In genomic region chr20:30378317-30378716, GRCh38 we compare ENCODE assay signal across 7 cellular contexts.
DNase-seq lines count a peak whose midpoint lies in the region; ATAC-seq and TF ChIP-seq lines count a peak whose summit lies in the region.
"Not testable (repeated sequence)": the region's sequence is repeated elsewhere in the genome, so short reads cannot be mapped to it uniquely, and the experiment has no call there.

No MANE protein-coding gene starts in this region.

- not testable (repeated sequence) for H2BK120ac ChIP-seq in IMR-90 (ENCODE audit: low read depth, low read length)

- H3K56ac ChIP-seq in IMR-90 (ENCODE audit: extremely low read depth, insufficient read depth, low read length): not testable (repeated sequence)

- intact Hi-C loops in CD4-positive, alpha-beta memory T cell (cut with micrococcal nuclease); IMR-90 (cut with micrococcal nuclease); activated CD8-positive, alpha-beta T cell treated with anti-CD3 and anti-CD28 coated beads for 36 hours (cut with micrococcal nuclease): not testable (repeated sequence)

- H4K20me1 ChIP-seq in IMR-90 (ENCODE audit: insufficient read depth, low read length); SK-N-SH (ENCODE audit: insufficient read depth): not testable (repeated sequence)

- H3K79me2 ChIP-seq in SK-N-SH (ENCODE audit: insufficient read depth): peaks cover 25% of the 10 kb centered on the region

- not testable (repeated sequence) for H3K9ac ChIP-seq in IMR-90 (ENCODE audit: low read depth, low read length); SK-N-SH

- TF ChIP-seq EP300 in SK-N-SH (IDR thresholded peaks at IDR 0.05; ENCODE audit: borderline replicate concordance in 1 of 2, low read depth in 1 of 2, low read length in 1 of 2): not testable (repeated sequence)

- not testable (repeated sequence) for H2BK15ac ChIP-seq in IMR-90 (ENCODE audit: low read depth, low read length)

- peak overlapping the region; percentile 62 for H3K4me2 ChIP-seq in IMR-90 (ENCODE audit: low read depth, low read length)
- peak overlapping the region; percentile 90 for H3K4me2 ChIP-seq in SK-N-SH

- not testable (repeated sequence) for H3K9me2 ChIP-seq in SK-N-SH

- H2BK5ac ChIP-seq in IMR-90 (ENCODE audit: low read depth, low read length, poor library complexity, severe bottlenecking): not testable (repeated sequence)

- in situ Hi-C loops in IMR-90 (cut with MboI; ENCODE audit: low sequenced_read_pairs): not testable (repeated sequence)

- not testable (repeated sequence) for H2AFZ ChIP-seq in IMR-90 (replicated peaks; ENCODE audit: low read length, poor library complexity); SK-N-SH (ENCODE audit: low read depth)

- peak overlapping the region in 5 of 7 donors; percentile 78 to 97 (median 94) for H3K27ac Mint-ChIP-seq in CD4-positive, alpha-beta memory T cell
- H3K27ac Mint-ChIP-seq in activated CD8-positive, alpha-beta T cell treated with anti-CD3 and anti-CD28 coated beads for 36 hours: peak overlapping the region; percentile 91
- H3K27ac Mint-ChIP-seq in activated naive CD8-positive, alpha-beta T cell treated with anti-CD3 and anti-CD28 coated beads, Interleukin-2, amount 10 ng/mL, durations not matched to agents 7 days and 5 days: peak overlapping the region; percentile 9
- peak overlapping the region in 8 of 10 donors; percentile 25 to 98 (median 91) for H3K27ac Mint-ChIP-seq in naive thymus-derived CD8-positive, alpha-beta T cell

- not testable (repeated sequence) for ATAC-seq in IMR-90 (ENCODE audit: low read depth); activated CD8-positive, alpha-beta T cell treated with anti-CD3 and anti-CD28 coated beads for 36 hours; activated naive CD8-positive, alpha-beta T cell treated with anti-CD3 and anti-CD28 coated beads, Interleukin-2, amount 10 ng/mL, durations not matched to agents 7 days and 5 days (ENCODE audit: low read depth); naive thymus-derived CD8-positive, alpha-beta T cell

- H3K27me3 Mint-ChIP-seq in CD4-positive, alpha-beta memory T cell; activated CD8-positive, alpha-beta T cell treated with anti-CD3 and anti-CD28 coated beads for 36 hours; activated naive CD8-positive, alpha-beta T cell treated with anti-CD3 and anti-CD28 coated beads, Interleukin-2, amount 10 ng/mL, durations not matched to agents 7 days and 5 days; naive thymus-derived CD8-positive, alpha-beta T cell: not testable (repeated sequence)

- H3K4me1 ChIP-seq in CD4-positive, alpha-beta memory T cell (ENCODE audit: insufficient read depth, low read length); IMR-90 (ENCODE audit: control insufficient read depth, insufficient read depth, low read length); SK-N-SH (ENCODE audit: control insufficient read depth in 1 of 2, insufficient read depth in 2 of 2, low read depth in 1 of 2, low read length in 1 of 2): not testable (repeated sequence)

- peaks cover 0 to 25% (median 2%) of the 10 kb centered on the region in 8 donors for H3K9me3 Mint-ChIP-seq in CD4-positive, alpha-beta memory T cell
- not testable (repeated sequence) for H3K9me3 Mint-ChIP-seq in activated CD8-positive, alpha-beta T cell treated with anti-CD3 and anti-CD28 coated beads for 36 hours; activated naive CD8-positive, alpha-beta T cell treated with anti-CD3 and anti-CD28 coated beads, Interleukin-2, amount 10 ng/mL, durations not matched to agents 7 days and 5 days
- peaks cover 0 to 17% (median 2%) of the 10 kb centered on the region in 9 donors for H3K9me3 Mint-ChIP-seq in naive thymus-derived CD8-positive, alpha-beta T cell

- H2BK20ac ChIP-seq in IMR-90 (ENCODE audit: low read depth, low read length): not testable (repeated sequence)

- not testable (repeated sequence) for H3F3A ChIP-seq in SK-N-SH (replicated peaks; ENCODE audit: insufficient read depth)

- H3K79me1 ChIP-seq in IMR-90 (ENCODE audit: low read depth in 1 of 2, low read length in 2 of 2): not testable (repeated sequence)

- H3K4me1 Mint-ChIP-seq in CD4-positive, alpha-beta memory T cell: peaks cover 7 to 60% (median 20%) of the 10 kb centered on the region in 4 donors
- H3K4me1 Mint-ChIP-seq in activated CD8-positive, alpha-beta T cell treated with anti-CD3 and anti-CD28 coated beads for 36 hours (ENCODE audit: low read depth): peaks cover 34% of the 10 kb centered on the region
- peaks cover 28% of the 10 kb centered on the region for H3K4me1 Mint-ChIP-seq in activated naive CD8-positive, alpha-beta T cell treated with anti-CD3 and anti-CD28 coated beads, Interleukin-2, amount 10 ng/mL, durations not matched to agents 7 days and 5 days
- peaks cover 22 to 48% (median 31%) of the 10 kb centered on the region in 4 donors for H3K4me1 Mint-ChIP-seq in naive thymus-derived CD8-positive, alpha-beta T cell

- H3K4me3 Mint-ChIP-seq in CD4-positive, alpha-beta memory T cell: peak overlapping the region; percentile 37 to 97 (median 87)
- H3K4me3 Mint-ChIP-seq in activated CD8-positive, alpha-beta T cell treated with anti-CD3 and anti-CD28 coated beads for 36 hours: peak overlapping the region; percentile 90
- H3K4me3 Mint-ChIP-seq in activated naive CD8-positive, alpha-beta T cell treated with anti-CD3 and anti-CD28 coated beads, Interleukin-2, amount 10 ng/mL, durations not matched to agents 7 days and 5 days: peak overlapping the region; percentile 86
- H3K4me3 Mint-ChIP-seq in naive thymus-derived CD8-positive, alpha-beta T cell: peak overlapping the region in 9 of 10 donors; percentile 85 to 95 (median 92)

- not testable (repeated sequence) for H3K4me3 ChIP-seq in CD4-positive, alpha-beta memory T cell (ENCODE audit: low read length in 2 of 2); IMR-90 (ENCODE audit: insufficient read depth, low read depth, low read length)
- H3K4me3 ChIP-seq in SK-N-SH (ENCODE audit: low read depth in 2 of 2, low read length in 1 of 2) (peak overlapping the region; percentile 85 to 87; a peak in 3 of 4 replicates), epithelial cell of proximal tubule (ENCODE audit: low read depth, low read length) (peak overlapping the region; percentile 89)

- H3K9me3 ChIP-seq in CD4-positive, alpha-beta memory T cell (ENCODE audit: control insufficient read depth in 1 of 2, low read length in 2 of 2); IMR-90 (ENCODE audit: control insufficient read depth, insufficient read depth, low read length); SK-N-SH: not testable (repeated sequence)

- dilution Hi-C loops in IMR-90 (cut with HindIII; ENCODE audit: low sequenced_read_pairs, unreplicated experiment): not testable (repeated sequence)

- H3K14ac ChIP-seq in IMR-90 (replicated peaks; ENCODE audit: low read depth, low read length): not testable (repeated sequence)

- H3K27me3 ChIP-seq in CD4-positive, alpha-beta memory T cell (ENCODE audit: insufficient read depth, low read length); IMR-90 (ENCODE audit: control insufficient read depth, insufficient read depth, low read length); SK-N-SH (ENCODE audit: insufficient read depth): not testable (repeated sequence)

- H3K36me3 Mint-ChIP-seq in CD4-positive, alpha-beta memory T cell: peaks cover 11 to 20% of the 10 kb centered on the region in 2 donors
- peaks cover 16% of the 10 kb centered on the region for H3K36me3 Mint-ChIP-seq in activated CD8-positive, alpha-beta T cell treated with anti-CD3 and anti-CD28 coated beads for 36 hours (ENCODE audit: low read depth)
- H3K36me3 Mint-ChIP-seq in activated naive CD8-positive, alpha-beta T cell treated with anti-CD3 and anti-CD28 coated beads, Interleukin-2, amount 10 ng/mL, durations not matched to agents 7 days and 5 days: peaks cover 22% of the 10 kb centered on the region
- H3K36me3 Mint-ChIP-seq in naive thymus-derived CD8-positive, alpha-beta T cell: peaks cover 0 to 32% (median 5%) of the 10 kb centered on the region in 3 donors

- H3K18ac ChIP-seq in IMR-90 (ENCODE audit: low read depth, low read length): not testable (repeated sequence)

- not testable (repeated sequence) for H3K36me3 ChIP-seq in CD4-positive, alpha-beta memory T cell (ENCODE audit: insufficient read depth, low read length); IMR-90 (ENCODE audit: control insufficient read depth, insufficient read depth, low read length); SK-N-SH (replicated peaks in 1 of 2; ENCODE audit: control insufficient read depth in 1 of 2, insufficient read depth in 2 of 2, low read length in 1 of 2)

- BruUV-seq in IMR-90 (replicated peaks; lab: Mats Ljungman, UMichigan): not testable (repeated sequence)

- TF ChIP-seq RAD21 in IMR-90 (IDR thresholded peaks at IDR 0.05; ENCODE audit: low read length); SK-N-SH (IDR thresholded peaks at IDR 0.05; ENCODE audit: low read length): not testable (repeated sequence)

- not testable (repeated sequence) for H3K23ac ChIP-seq in IMR-90 (ENCODE audit: low read depth, low read length)

- not testable (repeated sequence) for H3K4ac ChIP-seq in IMR-90 (ENCODE audit: low read depth, low read length)

- POLR2A ChIA-PET in CD4-positive, alpha-beta memory T cell (lab: Charles Lee; ENCODE audit: partially characterized antibody); IMR-90 (lab: Charles Lee; ENCODE audit: unreplicated experiment); SK-N-SH (lab: Yijun Ruan, JAX); activated CD8-positive, alpha-beta T cell treated with anti-CD3 and anti-CD28 coated beads for 36 hours (lab: Charles Lee); activated naive CD8-positive, alpha-beta T cell treated with anti-CD3 and anti-CD28 coated beads, Interleukin-2, amount 10 ng/mL, durations not matched to agents 7 days and 5 days (lab: Charles Lee); naive thymus-derived CD8-positive, alpha-beta T cell (lab: Charles Lee): not testable (repeated sequence)

- H3K9me1 ChIP-seq in IMR-90 (ENCODE audit: insufficient read depth, low read length): not testable (repeated sequence)

- H2AK9ac ChIP-seq in IMR-90 (replicated peaks; ENCODE audit: low read depth, low read length, poor library complexity): not testable (repeated sequence)

- not testable (repeated sequence) for TF ChIP-seq CTCF in IMR-90 (conservative IDR thresholded peaks at IDR 0.05; ENCODE audit: low read depth, low read length); SK-N-SH (IDR thresholded peaks at IDR 0.05); activated CD8-positive, alpha-beta T cell treated with anti-CD3 and anti-CD28 coated beads for 36 hours (IDR thresholded peaks at IDR 0.05); epithelial cell of proximal tubule (conservative IDR thresholded peaks at IDR 0.05; ENCODE audit: low read depth, low read length)

- H3K27ac ChIP-seq in CD4-positive, alpha-beta memory T cell (ENCODE audit: low read depth, low read length); IMR-90 (ENCODE audit: insufficient read depth, low read length); SK-N-SH (ENCODE audit: low read depth in 2 of 2, low read length in 1 of 2): not testable (repeated sequence)

- H4K91ac ChIP-seq in IMR-90 (ENCODE audit: insufficient read depth, low read depth, low read length): not testable (repeated sequence)

- not testable (repeated sequence) for H4K5ac ChIP-seq in IMR-90 (ENCODE audit: low read depth, low read length)

- not testable (repeated sequence) for H4K8ac ChIP-seq in IMR-90 (ENCODE audit: low read depth in 2 of 2, low read length in 2 of 2)

- no CpG with 5 or more reads among the region's 4 CpGs for WGBS in IMR-90 (ENCODE audit: extremely low coverage in 2 of 2, insufficient read length in 1 of 2), 2 experiments
- 77% methylated on average over 4 of the region's 4 CpGs for WGBS in SK-N-SH (ENCODE audit: low lambda C conversion rate)

- DNase-seq in CD4-positive, alpha-beta memory T cell; IMR-90; SK-N-SH; activated CD8-positive, alpha-beta T cell treated with anti-CD3 and anti-CD28 coated beads for 36 hours; activated naive CD8-positive, alpha-beta T cell treated with anti-CD3 and anti-CD28 coated beads, Interleukin-2, amount 10 ng/mL, durations not matched to agents 7 days and 5 days; epithelial cell of proximal tubule (ENCODE audit: low read depth); naive thymus-derived CD8-positive, alpha-beta T cell: not testable (repeated sequence)

- TF ChIP-seq POLR2A in IMR-90 (IDR thresholded peaks at IDR 0.05; ENCODE audit: low read depth, low read length): not testable (repeated sequence)

- H2AK5ac ChIP-seq in IMR-90 (ENCODE audit: low read depth, low read length): not testable (repeated sequence)

- CTCF ChIA-PET in CD4-positive, alpha-beta memory T cell (lab: Charles Lee; ENCODE audit: partially characterized antibody); IMR-90 (lab: Yijun Ruan, JAX); SK-N-SH (lab: Yijun Ruan, JAX); activated CD8-positive, alpha-beta T cell treated with anti-CD3 and anti-CD28 coated beads for 36 hours (lab: Charles Lee): not testable (repeated sequence)

Comparison
In these comparisons a context has a peak if more than half of its experiments do, and no peak if none do; other contexts are left out.
1. H3K27ac Mint-ChIP-seq: peak in every context shown above with its lines; median percentile 94 in CD4-positive, alpha-beta memory T cell; 91 in activated CD8-positive, alpha-beta T cell treated with anti-CD3 and anti-CD28 coated beads for 36 hours; 91 in naive thymus-derived CD8-positive, alpha-beta T cell; 9 in activated naive CD8-positive, alpha-beta T cell treated with anti-CD3 and anti-CD28 coated beads, Interleukin-2, amount 10 ng/mL, durations not matched to agents 7 days and 5 days.